Comparison of ENCODE assay signal across 8 cellular contexts in the genomic region with DNA sequence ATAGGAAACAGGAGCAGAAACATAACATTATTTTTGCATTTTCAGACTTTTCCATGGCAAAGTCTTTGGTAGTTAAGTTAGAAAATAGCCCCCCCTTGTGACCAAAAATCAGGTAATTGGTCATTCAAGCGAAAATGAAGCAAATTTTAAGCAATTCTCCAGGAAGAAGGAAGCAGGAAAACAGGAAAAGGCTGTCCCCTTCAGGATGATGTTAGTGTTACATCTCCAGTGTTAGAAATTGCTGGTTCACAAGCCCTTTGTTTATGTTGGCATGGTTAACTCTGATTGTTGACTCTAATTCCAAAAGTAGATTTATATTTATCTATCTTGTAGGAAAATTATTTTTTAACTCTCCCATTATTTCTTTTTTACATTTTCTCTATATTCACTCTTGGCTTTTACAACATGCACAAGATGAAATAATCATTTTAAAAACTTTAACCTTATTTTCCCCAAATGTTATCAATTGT. TPM values are rescaled to one million over a fixed set of nuclear protein-coding genes. Genes with fewer than 3 reads are reported as not detected.
A peak's percentile ranks its signal among the peaks of the same experiment; 100 is the strongest.
DNase-seq lines count a peak whose midpoint lies in the region; ATAC-seq and TF ChIP-seq lines count a peak whose summit lies in the region.

No MANE protein-coding gene starts in this region.

- no peak overlapping the region for H3K27ac ChIP-seq in 22Rv1
- no peak overlapping the region for H3K27ac ChIP-seq in gastroesophageal sphincter
- no peak overlapping the region for H3K27ac ChIP-seq in trophoblast cell (ENCODE audit: low read depth, low read length)

- no peak overlapping the region for H3K4me3 ChIP-seq in gastroesophageal sphincter
- no peak overlapping the region for H3K4me3 ChIP-seq in trophoblast cell (ENCODE audit: low read depth, low read length)

- no peak overlapping the region for H3K9ac ChIP-seq in trophoblast cell (ENCODE audit: low read length)

- H2BK12ac ChIP-seq in trophoblast cell (ENCODE audit: low read length): no peak overlapping the region

- H3K14ac ChIP-seq in trophoblast cell (ENCODE audit: low read length): no peak overlapping the region

- no peak overlapping the region for H4K8ac ChIP-seq in trophoblast cell (ENCODE audit: low read depth, low read length)

- no peak overlapping the region for H3K4me2 ChIP-seq in trophoblast cell (ENCODE audit: low read length)

- no peaks in the 10 kb centered on the region for H3K79me1 ChIP-seq in trophoblast cell (ENCODE audit: low read length)

- no peak for TF ChIP-seq EP300 in gastroesophageal sphincter (IDR thresholded peaks at IDR 0.05)

- H3K36me3 ChIP-seq in gastroesophageal sphincter (no peaks in the 10 kb centered on the region), trophoblast cell (ENCODE audit: control insufficient read depth in 1 of 2, insufficient read depth in 2 of 2, low read length in 2 of 2) (no peaks in the 10 kb centered on the region)

- no peak overlapping the region for H4K91ac ChIP-seq in trophoblast cell (ENCODE audit: low read depth, low read length)

- no peaks in the 10 kb centered on the region for H3K79me2 ChIP-seq in trophoblast cell (ENCODE audit: control insufficient read depth, insufficient read depth, low read length, poor library complexity)

- no peaks in the 10 kb centered on the region for H3K27me3 ChIP-seq in gastroesophageal sphincter
- H3K27me3 ChIP-seq in trophoblast cell (ENCODE audit: insufficient read depth, low read length): no peaks in the 10 kb centered on the region

- no peak overlapping the region for H2BK120ac ChIP-seq in trophoblast cell (ENCODE audit: insufficient read depth, low read length, poor library complexity)

- H3K4me1 ChIP-seq in gastroesophageal sphincter (peaks cover 0 to 6% (median 0%) of the 10 kb centered on the region in 3 donors), trophoblast cell (ENCODE audit: control insufficient read depth in 1 of 2, insufficient read depth in 2 of 2, low read length in 2 of 2) (no peaks in the 10 kb centered on the region)

- WGBS in gastroesophageal sphincter (ENCODE audit: low coverage in 1 of 2), 2 donors: 0% methylated on average over 1 of the region's 1 CpG
- WGBS in trophoblast cell (ENCODE audit: extremely low coverage, insufficient coverage, insufficient read length): no CpG with 5 or more reads among the region's 1 CpG

- no peak overlapping the region for H3K23ac ChIP-seq in trophoblast cell (ENCODE audit: low read length)

- H4K12ac ChIP-seq in trophoblast cell (ENCODE audit: low read depth, low read length): no peak overlapping the region

- H3K9me3 ChIP-seq in gastroesophageal sphincter (no peaks in the 10 kb centered on the region), trophoblast cell (ENCODE audit: insufficient read depth, low read depth, low read length) (no peaks in the 10 kb centered on the region)

- TF ChIP-seq POLR2A in gastroesophageal sphincter (IDR thresholded peaks at IDR 0.05): no peak

- no peak overlapping the region for H3K4ac ChIP-seq in trophoblast cell (ENCODE audit: low read depth, low read length)

- DNase-seq in NCI-H187 treated with DMSO at 0.1 percent for 48 hours (lab: John Stamatoyannopoulos, UW) (peak; percentile 35), T1000 (lab: John Stamatoyannopoulos, UW) (peak; percentile 37), trophoblast cell (peak; percentile 48 to 94), GDM1 (lab: John Stamatoyannopoulos, UW) (no peak)
- no peak for DNase-seq in activated CD4-positive, CD25-positive, alpha-beta regulatory T cell treated with anti-CD3 and anti-CD28 coated beads, Interleukin-2, amount 50 U/mL, for 72 hours

- H2AFZ ChIP-seq in trophoblast cell (ENCODE audit: insufficient read depth, low read length, poor library complexity): no peak overlapping the region

- no peak overlapping the region for H2BK5ac ChIP-seq in trophoblast cell (ENCODE audit: low read depth, low read length, poor library complexity)

- H2AK5ac ChIP-seq in trophoblast cell (ENCODE audit: low read length): no peak overlapping the region

- peak; percentile 99 for TF ChIP-seq CTCF in 22Rv1 (IDR thresholded peaks at IDR 0.05)
- peak; percentile 58 for TF ChIP-seq CTCF in GM12873 (IDR thresholded peaks at IDR 0.05; ENCODE audit: insufficient read depth, low read depth, low read length, missing control alignments)
- peak; percentile 75 to 98 (median 88) for TF ChIP-seq CTCF in gastroesophageal sphincter (IDR thresholded peaks at IDR 0.05)

- H3K18ac ChIP-seq in trophoblast cell (ENCODE audit: low read length): no peak overlapping the region

- ATAC-seq in gastroesophageal sphincter: peak; percentile 71

RNA-seq across cellular contexts. Expression of gene GAS2L3, which starts 18.8 kb away (rescaled TPM):
- 1 to 10 TPM; 2.5 to 6.5 (median 3.6) TPM for total RNA-seq in gastroesophageal sphincter
- 25.8 and 27.0 TPM in 2 replicates for polyA plus RNA-seq in trophoblast cell (2013)

Comparison
In these comparisons a context has a peak if more than half of its experiments do, and no peak if none do; other contexts are left out.
1. DNase-seq: peak in NCI-H187 treated with DMSO at 0.1 percent for 48 hours (single experiment), T1000 (single experiment) and trophoblast cell (2 of 2); none in GDM1 (single experiment) and activated CD4-positive, CD25-positive, alpha-beta regulatory T cell treated with anti-CD3 and anti-CD28 coated beads, Interleukin-2, amount 50 U/mL, for 72 hours (single experiment).
2. Peak in every context shown above with its lines, with median percentiles within 50 percentile points of each other: CTCF ChIP-seq.